ENCODE assay signal across 17 cellular contexts in the genomic region with DNA sequence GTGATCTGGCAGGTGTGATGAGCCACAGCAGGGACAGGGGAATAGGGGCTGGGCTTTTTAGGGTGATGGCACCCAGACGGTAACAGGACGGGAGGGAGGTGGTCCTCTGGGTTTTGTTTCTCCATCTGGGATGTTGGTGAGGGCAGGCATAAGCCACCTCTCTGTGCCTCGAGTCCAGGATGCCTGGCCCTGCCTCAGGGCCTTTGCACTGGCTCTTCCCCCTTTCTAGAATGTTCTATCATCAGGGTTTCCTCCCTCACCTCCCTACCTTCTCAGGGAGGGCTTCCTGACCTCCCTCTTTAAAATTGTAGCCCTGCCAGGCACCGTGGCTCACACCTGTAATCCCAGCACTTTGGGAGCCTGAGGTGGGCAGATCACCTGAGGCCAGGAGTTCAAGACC. TPM values are rescaled to one million over a fixed set of nuclear protein-coding genes. Genes with fewer than 3 reads are reported as not detected.
DNase-seq lines count a peak whose midpoint lies in the region; ATAC-seq and TF ChIP-seq lines count a peak whose summit lies in the region.
"Had no signal": no experiment of that assay in that cellular context is flagged by ENCODE, and none has a peak within 500 bp of the region (broad histone marks: within the 10 kb centered on the region; RNA-seq: fewer than 3 reads in every experiment).

No MANE protein-coding gene starts in this region.

- H3K4me3 Mint-ChIP-seq in natural killer cell (no peak overlapping the region), T-helper 17 cell (no peak overlapping the region), memory B cell (no peak overlapping the region)
- H3K4me3 Mint-ChIP-seq in natural killer cell treated with Interleukin-12 subunit alpha and Interleukin-12 subunit beta and Interleukin-15 and Interleukin-18, amount 100 ng/mL, for 72 hours, result no peak overlapping the region
- H3K4me3 Mint-ChIP-seq: H9 had no signal

- no peak for DNase-seq in natural killer cell
- no peak for DNase-seq in natural killer cell treated with Interleukin-12 subunit alpha and Interleukin-12 subunit beta and Interleukin-15 and Interleukin-18, amount 100 ng/mL, for 72 hours (ENCODE audit: low spot score)
- no peak for DNase-seq in T-helper 17 cell
- DNase-seq in memory B cell (ENCODE audit: low spot score in 2 of 2), result no peak
- DNase-seq in HuH-7.5 (ENCODE audit: low spot score), result no peak
- DNase-seq in NCI-H510A treated with DMSO at 0.1 percent for 48 hours (lab: John Stamatoyannopoulos, UW), result no peak
- DNase-seq: DMS79, H9, NCI-H1092 treated with DMSO at 0.1 percent for 48 hours, NCI-H146, NCI-H2029 treated with DMSO at 0.1 percent for 48 hours, NCI-H2171, NCI-H69 had no signal

- H3K36me3 Mint-ChIP-seq in natural killer cell, result no peaks in the 10 kb centered on the region
- H3K36me3 Mint-ChIP-seq in natural killer cell treated with Interleukin-12 subunit alpha and Interleukin-12 subunit beta and Interleukin-15 and Interleukin-18, amount 100 ng/mL, for 72 hours, result no peaks in the 10 kb centered on the region
- H3K36me3 Mint-ChIP-seq in T-helper 17 cell (ENCODE audit: low read depth), result no peaks in the 10 kb centered on the region
- peaks cover 24% of the 10 kb centered on the region for H3K36me3 Mint-ChIP-seq in memory B cell

- no peaks in the 10 kb centered on the region for H3K9me3 Mint-ChIP-seq in natural killer cell
- H3K9me3 Mint-ChIP-seq in natural killer cell treated with Interleukin-12 subunit alpha and Interleukin-12 subunit beta and Interleukin-15 and Interleukin-18, amount 100 ng/mL, for 72 hours, result no peaks in the 10 kb centered on the region
- H3K9me3 Mint-ChIP-seq in memory B cell, result no peaks in the 10 kb centered on the region
- H3K9me3 Mint-ChIP-seq: H9 had no signal

- TF ChIP-seq CTCF in natural killer cell (IDR thresholded peaks at IDR 0.05), result no peak

- ATAC-seq in natural killer cell, result no peak
- no peak for ATAC-seq in natural killer cell treated with Interleukin-12 subunit alpha and Interleukin-12 subunit beta and Interleukin-15 and Interleukin-18, amount 100 ng/mL, for 72 hours
- no peak for ATAC-seq in T-helper 17 cell
- no peak for ATAC-seq in memory B cell (ENCODE audit: low read depth)
- ATAC-seq in GM18873 (IDR thresholded peaks at IDR 0.05; ENCODE audit: low FRiP score, unreplicated experiment), result no peak
- ATAC-seq: A549, Right ventricle myocardium inferior had no signal

- peaks cover 27 to 44% of the 10 kb centered on the region in 2 donors for H3K4me1 Mint-ChIP-seq in natural killer cell
- peaks cover 19 to 30% of the 10 kb centered on the region in 2 donors for H3K4me1 Mint-ChIP-seq in natural killer cell treated with Interleukin-12 subunit alpha and Interleukin-12 subunit beta and Interleukin-15 and Interleukin-18, amount 100 ng/mL, for 72 hours (ENCODE audit: low read depth in 2 of 2)
- peaks cover 19% of the 10 kb centered on the region for H3K4me1 Mint-ChIP-seq in T-helper 17 cell
- peaks cover 31% of the 10 kb centered on the region for H3K4me1 Mint-ChIP-seq in memory B cell

- H3K27me3 Mint-ChIP-seq in natural killer cell (ENCODE audit: low read depth in 2 of 2) (no peaks in the 10 kb centered on the region), T-helper 17 cell (no peaks in the 10 kb centered on the region), memory B cell (no peaks in the 10 kb centered on the region)
- H3K27me3 Mint-ChIP-seq in natural killer cell treated with Interleukin-12 subunit alpha and Interleukin-12 subunit beta and Interleukin-15 and Interleukin-18, amount 100 ng/mL, for 72 hours, result no peaks in the 10 kb centered on the region

- intact Hi-C loops in natural killer cell (cut with micrococcal nuclease), result no loop called here

- H3K9me3 ChIP-seq in T-helper 17 cell (ENCODE audit: control insufficient read depth, low read length, poor library complexity, severe bottlenecking), result no peaks in the 10 kb centered on the region
- H3K9me3 ChIP-seq: A549 had no signal

- peak overlapping the region; percentile 50 to 76 for H3K27ac Mint-ChIP-seq in natural killer cell
- peak overlapping the region in 1 of 2 donors; percentile 56 for H3K27ac Mint-ChIP-seq in natural killer cell treated with Interleukin-12 subunit alpha and Interleukin-12 subunit beta and Interleukin-15 and Interleukin-18, amount 100 ng/mL, for 72 hours
- peak overlapping the region; percentile 21 for H3K27ac Mint-ChIP-seq in T-helper 17 cell
- H3K27ac Mint-ChIP-seq in memory B cell, result peak overlapping the region; percentile 83

RNA-seq across cellular contexts. Expression of a gene that starts 6.6 kb away (rescaled TPM):
- total RNA-seq in natural killer cell (10 to 100 TPM; 50.0 to 70.8 (median 69.8) TPM), T-helper 17 cell (10 to 100 TPM; 12.2 to 22.1 TPM)
- total RNA-seq in natural killer cell treated with Interleukin-12 subunit alpha and Interleukin-12 subunit beta and Interleukin-15 and Interleukin-18, amount 100 ng/mL, for 72 hours, result 10 to 100 TPM; 36.8 to 55.8 TPM
- total RNA-seq: LHCN-M2 had no signal
